27 cellular contexts compared by ENCODE assay signal in genomic region chr13:106340249-106340648, GRCh38.
"Had no signal": no experiment of that assay in that cellular context is flagged by ENCODE, and none has a peak within 500 bp of the region (broad histone marks: within the 10 kb centered on the region; RNA-seq: fewer than 3 reads in every experiment).

No MANE protein-coding gene starts in this region.

- H3K36me3 ChIP-seq: adrenal gland, MG63, SJCRH30, WERI-Rb-1 had no signal

- H3K4me3 ChIP-seq: adrenal gland, MG63, SJCRH30, SK-N-MC had no signal

- H3K27ac ChIP-seq: adrenal gland, SJCRH30, SK-N-MC, WERI-Rb-1 had no signal

- H3K4me1 ChIP-seq: adrenal gland, SJCRH30 had no signal

- H3K27me3 ChIP-seq: adrenal gland, MG63, SJCRH30 had no signal

- H3K9me3 ChIP-seq: SJCRH30 had no signal

- ATAC-seq: activated CD8-positive, alpha-beta T cell treated with anti-CD3 and anti-CD28 coated beads, Interleukin-2, amount 10 ng/mL, durations not matched to agents 7 days and 5 days; activated naive CD4-positive, alpha-beta T cell treated with anti-CD3 and anti-CD28 coated beads, Interleukin-2, amount 50 U/mL, for 72 hours; Panc1 had no signal

- DNase-seq: activated CD4-positive, alpha-beta T cell treated with anti-CD3 and anti-CD28 coated beads, Interleukin-2, amount 50 U/mL, for 4 hours; activated CD8-positive, alpha-beta T cell treated with anti-CD3 and anti-CD28 coated beads, Interleukin-2, amount 10 ng/mL, durations not matched to agents 7 days and 5 days; activated gamma-delta T cell; activated naive CD4-positive, alpha-beta T cell treated with Interleukin-2 at 50 U/mL for 16 hours; activated T-cell treated with anti-CD3 and anti-CD28 coated beads, Interleukin-2, amount 50 U/mL, for 24 hours; adrenal gland; anterior cingulate cortex; caudate nucleus; cerebellar nuclear complex; KG1; MG63; NCI-H1048; NCI-H1105 treated with DMSO at 0.1 percent for 48 hours; NCI-H1436; NCI-H1694; NCI-H1930; NCI-H2081 treated with DMSO at 0.1 percent for 48 hours; NCI-H2227 treated with DMSO at 0.1 percent for 48 hours; NCI-H446 treated with DMSO at 0.1 percent for 48 hours; NCI-H524; SHP77; SJCRH30; T1000; WERI-Rb-1 had no signal
